Comparison of ENCODE assay signal across 11 cellular contexts in the genomic region with DNA sequence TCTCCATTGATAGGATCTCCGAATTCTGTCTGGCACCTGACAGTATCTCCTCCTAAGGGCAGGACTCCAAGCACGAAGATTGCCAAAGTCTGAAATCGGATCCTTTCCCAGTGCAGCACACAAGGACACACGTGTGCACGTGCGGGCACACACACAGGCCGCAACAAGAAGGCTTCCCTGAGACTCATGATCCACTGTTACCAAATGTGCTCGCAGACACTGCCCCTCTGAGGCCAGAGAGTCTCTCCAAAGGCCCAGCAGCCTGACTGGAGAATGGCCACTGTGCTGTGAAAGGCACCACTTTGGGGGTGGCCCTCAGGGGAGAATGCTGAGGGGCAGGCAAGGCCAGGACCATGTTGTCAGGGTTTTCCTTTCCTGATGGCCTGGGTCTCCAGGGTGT.
DNase-seq lines count a peak whose midpoint lies in the region; ATAC-seq, FAIRE-seq and TF ChIP-seq lines count a peak whose summit lies in the region.
"Had no signal": no experiment of that assay in that cellular context is flagged by ENCODE, and none has a peak within 500 bp of the region (broad histone marks: within the 10 kb centered on the region; RNA-seq: fewer than 3 reads in every experiment).

No MANE protein-coding gene starts in this region.

- no peaks in the 10 kb centered on the region for H3K4me1 Mint-ChIP-seq in immature natural killer cell
- H3K4me1 Mint-ChIP-seq: CD14-positive monocyte had no signal

- H3F3A ChIP-seq in smooth muscle cell (ENCODE audit: low read depth), result no peaks in the 10 kb centered on the region

- no peak overlapping the region for H2AFZ ChIP-seq in smooth muscle cell (ENCODE audit: low read depth)

- H3K27ac Mint-ChIP-seq in immature natural killer cell, result no peak overlapping the region

- H3K27me3 ChIP-seq in gastroesophageal sphincter, result no peaks in the 10 kb centered on the region
- H3K27me3 ChIP-seq in smooth muscle cell (ENCODE audit: low read depth), result peaks cover 5% of the 10 kb centered on the region
- H3K27me3 ChIP-seq: vagina had no signal

- no peaks in the 10 kb centered on the region for H3K9me3 ChIP-seq in gastroesophageal sphincter
- no peaks in the 10 kb centered on the region for H3K9me3 ChIP-seq in smooth muscle cell (replicated peaks; ENCODE audit: low read depth)
- H3K9me3 ChIP-seq: vagina had no signal

- no peaks in the 10 kb centered on the region for H3K9me3 Mint-ChIP-seq in immature natural killer cell
- H3K9me3 Mint-ChIP-seq: CD14-positive monocyte had no signal

- peaks cover 1 to 12% (median 1%) of the 10 kb centered on the region in 3 donors for H3K27me3 Mint-ChIP-seq in immature natural killer cell (ENCODE audit: low read depth in 3 of 3)

- no peak overlapping the region for H3K4me3 Mint-ChIP-seq in immature natural killer cell
- H3K4me3 Mint-ChIP-seq: CD14-positive monocyte had no signal

- no peak overlapping the region for H3K4me2 ChIP-seq in smooth muscle cell

- H3K27ac ChIP-seq in angular gyrus (ENCODE audit: low read depth, low read length), result peak overlapping the region; percentile 37
- peak overlapping the region in 3 of 4 donors; percentile 61 to 69 (median 67) for H3K27ac ChIP-seq in gastroesophageal sphincter
- peak overlapping the region in 1 of 2 donors; percentile 27 for H3K27ac ChIP-seq in coronary artery
- no peak overlapping the region for H3K27ac ChIP-seq in smooth muscle cell (ENCODE audit: low read depth)
- H3K27ac ChIP-seq: vagina had no signal

- no peaks in the 10 kb centered on the region for H3K36me3 Mint-ChIP-seq in immature natural killer cell

- TF ChIP-seq EP300 in gastroesophageal sphincter (IDR thresholded peaks at IDR 0.05), result no peak

- FAIRE-seq in D721Med (lab: Jason Lieb, UNC), result no peak

- H3K9ac ChIP-seq in smooth muscle cell (ENCODE audit: low read depth), result no peak overlapping the region

- WGBS in gastroesophageal sphincter (ENCODE audit: low coverage in 1 of 2), 2 donors, result 100% methylated on average over 1 of the region's 8 CpGs; no CpG with 5 or more reads in 1 of the 2 donors
- 88% methylated on average over 8 of the region's 8 CpGs for WGBS in smooth muscle cell (ENCODE audit: low lambda C conversion rate)

- TF ChIP-seq POLR2A in gastroesophageal sphincter (IDR thresholded peaks at IDR 0.05), result no peak

- H3K36me3 ChIP-seq in gastroesophageal sphincter (peaks cover 0 to 40% of the 10 kb centered on the region in 2 donors), smooth muscle cell (ENCODE audit: low read depth) (no peaks in the 10 kb centered on the region)
- H3K36me3 ChIP-seq: vagina had no signal

- ATAC-seq in gastroesophageal sphincter, result peak; percentile 43

- DNase-seq in D721Med (ENCODE audit: insufficient read length, low spot score) (no peak), nucleus accumbens (lab: John Stamatoyannopoulos, UW) (peak in 52 of 56 donors; percentile 6 to 82 (median 51)), coronary artery (ENCODE audit: low spot score) (no peak), NCI-H774 (lab: John Stamatoyannopoulos, UW) (no peak), smooth muscle cell (lab: John Stamatoyannopoulos, UW; ENCODE audit: unreplicated experiment) (no peak), immature natural killer cell (no peak)
- DNase-seq: effector CD8-positive, alpha-beta T cell had no signal

- H3K4me3 ChIP-seq in gastroesophageal sphincter (no peak overlapping the region), coronary artery (no peak overlapping the region), smooth muscle cell (no peak overlapping the region)
- H3K4me3 ChIP-seq: vagina had no signal

- no peaks in the 10 kb centered on the region for H4K20me1 ChIP-seq in smooth muscle cell (ENCODE audit: low read depth)

- TF ChIP-seq CTCF in D721Med (IDR thresholded peaks at IDR 0.05; ENCODE audit: insufficient read depth, missing control alignments) (peak; percentile 12), gastroesophageal sphincter (IDR thresholded peaks at IDR 0.05) (peak in 1 of 4 experiments; percentile 25), coronary artery (IDR thresholded peaks at IDR 0.05) (no peak), smooth muscle cell (IDR thresholded peaks at IDR 0.05; ENCODE audit: borderline replicate concordance, insufficient read depth, poor library complexity, severe bottlenecking) (no peak)

- H3K79me2 ChIP-seq in smooth muscle cell (ENCODE audit: low read depth), result no peaks in the 10 kb centered on the region

- H3K4me1 ChIP-seq in gastroesophageal sphincter (peaks cover 0 to 35% (median 10%) of the 10 kb centered on the region in 3 donors), smooth muscle cell (ENCODE audit: low read depth) (peaks cover 5% of the 10 kb centered on the region)
- H3K4me1 ChIP-seq: vagina had no signal

Comparison
In these comparisons a context has a peak if more than half of its experiments do, and no peak if none do; other contexts are left out.
1. DNase-seq: peak in nucleus accumbens (52 of 56); none in D721Med (single experiment), coronary artery (single experiment), NCI-H774 (single experiment), smooth muscle cell (single experiment) and immature natural killer cell (0 of 3).